In genomic region chr2:65436169-65436824, GRCh38 we compare ENCODE assay signal across 8 cellular contexts. TPM values are rescaled to one million over a fixed set of nuclear protein-coding genes. Genes with fewer than 3 reads are reported as not detected.
DNase-seq lines count a peak whose midpoint lies in the region; ATAC-seq, FAIRE-seq and TF ChIP-seq lines count a peak whose summit lies in the region.

No MANE protein-coding gene starts in this region.

- peak overlapping the region; percentile 37 for H3K4me2 ChIP-seq in neural cell (ENCODE audit: low read length)

- DNase-seq in Daoy (ENCODE audit: low read depth) (peak; percentile 80), Panc1 (ENCODE audit: low read depth, low spot score) (peak; percentile 67), frontal cortex (ENCODE audit: low spot score in 2 of 2) (peak; percentile 77 to 84), uterus (peak; percentile 94 to 96)
- DNase-seq in Jurkat, Clone E6-1 (ENCODE audit: low read depth, low spot score), result no peak
- DNase-seq in activated naive CD4-positive, alpha-beta T cell treated with anti-CD3 and anti-CD28 coated beads, Interleukin-2, amount 10 ng/mL, durations not matched to agents 7 days and 5 days, result peak; percentile 62

- intact Hi-C loops in Panc1 (cut with micrococcal nuclease; ENCODE audit: unreplicated experiment) (loop anchor here (5.0 kb wide), 1 partner anchor 116 kb away; no protein-coding TSS in a partner anchor), uterus (cut with DNase I; ENCODE audit: low total_unique reads) (no loop called here)

- TF ChIP-seq CTCF in Panc1 (IDR thresholded peaks at IDR 0.05), result no peak
- TF ChIP-seq CTCF in neural cell (IDR thresholded peaks at IDR 0.05; ENCODE audit: poor library complexity, severe bottlenecking), result no peak
- TF ChIP-seq CTCF in uterus (IDR thresholded peaks at IDR 0.05), result peak in 1 of 4 experiments; percentile 7

- no peak for FAIRE-seq in frontal cortex (lab: Jason Lieb, UNC)

- peaks cover 78% of the 10 kb centered on the region for H3K27me3 Mint-ChIP-seq in activated naive CD4-positive, alpha-beta T cell treated with anti-CD3 and anti-CD28 coated beads, Interleukin-2, amount 10 ng/mL, durations not matched to agents 7 days and 5 days

- H3K4me1 ChIP-seq in Panc1 (ENCODE audit: control insufficient read depth, insufficient read depth, low read length), result peaks cover 25% of the 10 kb centered on the region
- H3K4me1 ChIP-seq in uterus, result peaks cover 0 to 4% of the 10 kb centered on the region in 2 donors

- H3K4me1 Mint-ChIP-seq in activated naive CD4-positive, alpha-beta T cell treated with anti-CD3 and anti-CD28 coated beads, Interleukin-2, amount 10 ng/mL, durations not matched to agents 7 days and 5 days, result peaks cover 23% of the 10 kb centered on the region

- H3K27ac ChIP-seq in Panc1 (ENCODE audit: low read length) (peak overlapping the region; percentile 90), neural cell (ENCODE audit: low read length) (peak overlapping the region; percentile 97), uterus (peak overlapping the region; percentile 98 to 99)

- H3F3A ChIP-seq in neural cell (ENCODE audit: insufficient read depth, low read length, poor library complexity, severe bottlenecking), result peaks cover 7% of the 10 kb centered on the region

- peaks cover 2% of the 10 kb centered on the region; the same call in 1 of the 2 replicates for H3K36me3 ChIP-seq in Panc1 (ENCODE audit: control insufficient read depth, insufficient read depth, low read length)
- H3K36me3 ChIP-seq in neural cell (ENCODE audit: insufficient read depth, low read length), result no peaks in the 10 kb centered on the region
- H3K36me3 ChIP-seq in uterus, result no peaks in the 10 kb centered on the region

- TF ChIP-seq POLR2A in uterus (IDR thresholded peaks at IDR 0.05), result peak; percentile 55 to 74

- in situ Hi-C loops in Panc1 (cut with HindIII; ENCODE audit: low pct_unique_long_range_greater_than_20kb, low sequenced_read_pairs), result no loop called here

- no peaks in the 10 kb centered on the region for H3K9me3 Mint-ChIP-seq in activated naive CD4-positive, alpha-beta T cell treated with anti-CD3 and anti-CD28 coated beads, Interleukin-2, amount 10 ng/mL, durations not matched to agents 7 days and 5 days

- H3K9ac ChIP-seq in neural cell (ENCODE audit: low read length), result peak overlapping the region; percentile 95

- no peaks in the 10 kb centered on the region for H3K79me2 ChIP-seq in neural cell (replicated peaks; ENCODE audit: insufficient read depth, low read length)

- H4K20me1 ChIP-seq in neural cell (ENCODE audit: insufficient read depth), result no peaks in the 10 kb centered on the region

- peak overlapping the region; percentile 69 for H3K27ac Mint-ChIP-seq in activated naive CD4-positive, alpha-beta T cell treated with anti-CD3 and anti-CD28 coated beads, Interleukin-2, amount 10 ng/mL, durations not matched to agents 7 days and 5 days

- H3K27me3 ChIP-seq in Panc1 (ENCODE audit: control insufficient read depth, insufficient read depth, low read length) (no peaks in the 10 kb centered on the region), neural cell (ENCODE audit: insufficient read depth, low read depth, low read length) (no peaks in the 10 kb centered on the region), uterus (no peaks in the 10 kb centered on the region)

- ATAC-seq in GM21717 (IDR thresholded peaks at IDR 0.05; ENCODE audit: unreplicated experiment) (peak; percentile 30), Panc1 (peak; percentile 57)

- H2AFZ ChIP-seq in neural cell (ENCODE audit: low read depth, low read length), result peak overlapping the region; percentile 94

- H3K9me2 ChIP-seq in neural cell (ENCODE audit: insufficient read depth, low read length), result no peaks in the 10 kb centered on the region

- TF ChIP-seq RAD21 in neural cell (conservative IDR thresholded peaks at IDR 0.05), result no peak

- no peaks in the 10 kb centered on the region for H3K36me3 Mint-ChIP-seq in activated naive CD4-positive, alpha-beta T cell treated with anti-CD3 and anti-CD28 coated beads, Interleukin-2, amount 10 ng/mL, durations not matched to agents 7 days and 5 days

- H3K9me3 ChIP-seq in Panc1 (ENCODE audit: control insufficient read depth, insufficient read depth, low read depth, low read length), result no peaks in the 10 kb centered on the region
- no peaks in the 10 kb centered on the region for H3K9me3 ChIP-seq in neural cell (ENCODE audit: low read length)
- no peaks in the 10 kb centered on the region for H3K9me3 ChIP-seq in uterus

- H3K4me3 Mint-ChIP-seq in activated naive CD4-positive, alpha-beta T cell treated with anti-CD3 and anti-CD28 coated beads, Interleukin-2, amount 10 ng/mL, durations not matched to agents 7 days and 5 days, result peak overlapping the region; percentile 81

- POLR2A ChIA-PET in Panc1 (lab: Charles Lee), result interaction anchor here (0.6 kb wide), 1 partner anchor 114 kb away, joined by 12 read pairs; no protein-coding TSS in a partner anchor

- TF ChIP-seq EP300 in neural cell (conservative IDR thresholded peaks at IDR 0.05; ENCODE audit: poor library complexity, severe bottlenecking), result no peak

- H3K4me3 ChIP-seq in Jurkat, Clone E6-1 (ENCODE audit: low read length), result peak overlapping the region; percentile 66
- H3K4me3 ChIP-seq in Panc1 (ENCODE audit: low read depth in 2 of 2, low read length in 2 of 2) (peak overlapping the region; percentile 74 to 93), neural cell (ENCODE audit: low read length) (peak overlapping the region; percentile 88), uterus (peak overlapping the region; percentile 76 to 79)

- BruUV-seq in Panc1 (replicated peaks; lab: Mats Ljungman, UMichigan), result no TSS peak

- CTCF ChIA-PET in Panc1 (lab: Charles Lee), result no interaction called here
- CTCF ChIA-PET in activated naive CD4-positive, alpha-beta T cell treated with anti-CD3 and anti-CD28 coated beads, Interleukin-2, amount 10 ng/mL, durations not matched to agents 7 days and 5 days (lab: Charles Lee), result interaction anchor here (0.6 to 2.9 kb wide), 3 partner anchors 54 to 171 kb away, joined by 4 to 11 read pairs (median 7); no protein-coding TSS in a partner anchor

TF ChIP-seq in neural cell, 6 proteins besides CTCF, POLR2A, EP300 and RAD21:
- TF ChIP-seq MXI1 (conservative IDR thresholded peaks at IDR 0.05; ENCODE audit: poor library complexity, severe bottlenecking), result peak; percentile 38
- no peak for TF ChIP-seq TAF1 (IDR thresholded peaks at IDR 0.05; ENCODE audit: low read depth)
- peak; percentile 75 for TF ChIP-seq POLR2AphosphoS5 (IDR thresholded peaks at IDR 0.05)
- TF ChIP-seq REST (IDR thresholded peaks at IDR 0.05; ENCODE audit: borderline replicate concordance), result peak; percentile 23

RNA-seq across cellular contexts. Expression of gene SPRED2, which starts 3.9 kb away (rescaled TPM):
- total RNA-seq in Daoy (2014; rRNA removed; shearing (Covaris generic)), result 5.4 and 6.9 TPM in 2 replicates
- polyA plus RNA-seq in Jurkat, Clone E6-1 (2012; ENCODE audit: insufficient read depth, insufficient read length), result 18.3 TPM
- 60.1 TPM for total RNA-seq in Panc1 (2021; ENCODE audit: unreplicated experiment)
- polyA plus RNA-seq in Panc1 (2012; ENCODE audit: insufficient read length), result 61.0 TPM
- total RNA-seq in frontal cortex, result 8.2 TPM
- 5.3 and 5.4 TPM in 2 replicates for polyA plus RNA-seq in neural cell
- polyA minus RNA-seq in neural cell, result 12.2 and 15.7 TPM in 2 replicates
- total RNA-seq in uterus, result 10 to 100 TPM; 15.6 to 63.0 (median 44.8) TPM
